1 cellular context compared by ENCODE assay signal in genomic region chr21:42117229-42118048, GRCh38.
TF ChIP-seq lines count a peak whose summit lies in the region.

No MANE protein-coding gene starts in this region.

TF ChIP-seq in GM12878, 131 proteins besides CTCF, POLR2A, EP300 and RAD21 (continued from another document and continues in another):
- TF ChIP-seq NKRF (conservative IDR thresholded peaks at IDR 0.05): 0 out of 2 replicates have a peak, but pooled peaks have one; percentile 17
- TF ChIP-seq YY1 (IDR thresholded peaks at IDR 0.05; ENCODE audit: low read depth, low read length): peak; percentile 68; the same call in 1 of the 2 replicates
- TF ChIP-seq MEF2B (IDR thresholded peaks at IDR 0.05; ENCODE audit: partially characterized antibody, poor library complexity, severe bottlenecking): peak; percentile 32
- no peak for TF ChIP-seq ZBTB40 (IDR thresholded peaks at IDR 0.05; ENCODE audit: borderline replicate concordance)
- no peak for TF ChIP-seq USF1 (IDR thresholded peaks at IDR 0.05; ENCODE audit: borderline replicate concordance, extremely low read length, insufficient read depth, low read depth, low read length)
- TF ChIP-seq USF2 (IDR thresholded peaks at IDR 0.05; ENCODE audit: borderline replicate concordance, low read depth, low read length): no peak
- TF ChIP-seq SREBF1 (IDR thresholded peaks at IDR 0.05; ENCODE audit: low read length): no peak
- TF ChIP-seq SKIL (IDR thresholded peaks at IDR 0.05; ENCODE audit: low read depth, poor library complexity, severe bottlenecking): no peak
- TF ChIP-seq E2F8 (IDR thresholded peaks at IDR 0.05; ENCODE audit: low read depth, partially characterized antibody): no peak
- no peak for TF ChIP-seq IRF3 (IDR thresholded peaks at IDR 0.05)
- TF ChIP-seq JUNB (IDR thresholded peaks at IDR 0.05): no peak
- no peak for TF ChIP-seq SRF (IDR thresholded peaks at IDR 0.05; ENCODE audit: low read depth in 2 of 2, low read length in 2 of 2)
- peak; percentile 48; the same call in 1 of the 2 replicates for TF ChIP-seq EED (IDR thresholded peaks at IDR 0.05; ENCODE audit: low read depth)
- no peak for TF ChIP-seq FOXK2 (IDR thresholded peaks at IDR 0.05)
- TF ChIP-seq ZNF384 (IDR thresholded peaks at IDR 0.05; ENCODE audit: borderline replicate concordance, low read depth, low read length): no peak
- TF ChIP-seq RUNX3 (IDR thresholded peaks at IDR 0.05; ENCODE audit: low read length): peak; percentile 32; the same call in 1 of the 2 replicates
- TF ChIP-seq ASH2L (IDR thresholded peaks at IDR 0.05; ENCODE audit: borderline replicate concordance, low read depth): no peak
- TF ChIP-seq SUPT20H (IDR thresholded peaks at IDR 0.05; ENCODE audit: borderline replicate concordance, control insufficient read depth, low read depth, low read length): no peak
- TF ChIP-seq IRF4 (IDR thresholded peaks at IDR 0.05; ENCODE audit: low read depth, low read length): no peak
- no peak for TF ChIP-seq ZBED1 (IDR thresholded peaks at IDR 0.05; ENCODE audit: borderline replicate concordance)
- TF ChIP-seq EZH2 (IDR thresholded peaks at IDR 0.05; ENCODE audit: borderline replicate concordance, control insufficient read depth, low read depth, low read length): no peak
- TF ChIP-seq CUX1 (IDR thresholded peaks at IDR 0.05; ENCODE audit: insufficient replicate concordance, low read depth, low read length): no peak
- TF ChIP-seq JUND (IDR thresholded peaks at IDR 0.05; ENCODE audit: low read depth, low read length): no peak
- TF ChIP-seq SMC3 (IDR thresholded peaks at IDR 0.05; ENCODE audit: borderline replicate concordance, low read length): peak; percentile 86
- no peak for TF ChIP-seq MLLT1 (IDR thresholded peaks at IDR 0.05)
- TF ChIP-seq SMAD5 (IDR thresholded peaks at IDR 0.05; ENCODE audit: low read depth): no peak
- no peak for TF ChIP-seq PBX3 (IDR thresholded peaks at IDR 0.05; ENCODE audit: insufficient replicate concordance, low read depth, low read length)
- no peak for TF ChIP-seq MAX (IDR thresholded peaks at IDR 0.05; ENCODE audit: low read depth, low read length)
- no peak for TF ChIP-seq TCF12 (IDR thresholded peaks at IDR 0.05; ENCODE audit: low read depth, low read length)
- TF ChIP-seq YBX1 (IDR thresholded peaks at IDR 0.05): no peak
- TF ChIP-seq BCL11A (IDR thresholded peaks at IDR 0.05; ENCODE audit: low read depth, low read length): no peak
- TF ChIP-seq MXI1 (IDR thresholded peaks at IDR 0.05; ENCODE audit: low read depth, low read length): no peak
- TF ChIP-seq ZZZ3 (IDR thresholded peaks at IDR 0.05; ENCODE audit: control insufficient read depth, insufficient read length, low read depth): no peak
